24 cellular contexts compared by ENCODE assay signal in genomic region chr2:239036819-239037558, GRCh38.
"Had no signal": no experiment of that assay in that cellular context is flagged by ENCODE, and none has a peak within 500 bp of the region (broad histone marks: within the 10 kb centered on the region; RNA-seq: fewer than 3 reads in every experiment).

No MANE protein-coding gene starts in this region.

- H3K36me3 ChIP-seq: SJSA1 had no signal

- H3K27ac ChIP-seq: SJSA1 had no signal

- H3K36me3 Mint-ChIP-seq: activated naive CD8-positive, alpha-beta T cell treated with anti-CD3 and anti-CD28 coated beads for 36 hours; WTC11 had no signal

- H3K4me3 ChIP-seq: SJSA1 had no signal

- H3K4me3 Mint-ChIP-seq: activated CD8-positive, alpha-beta T cell treated with anti-CD3 and anti-CD28 coated beads, Interleukin-2, amount 10 ng/mL, durations not matched to agents 7 days and 5 days; activated naive CD8-positive, alpha-beta T cell treated with anti-CD3 and anti-CD28 coated beads for 36 hours; T-helper 1 cell treated with Interleukin-12 subunit alpha and Interleukin-12 subunit beta and Interleukin-4 antibody, amounts not matched to agents 30 μg/mL and 1 μg/mL, for 36 hours; WTC11 had no signal

- H3K4me1 ChIP-seq: SJSA1 had no signal

- H3K4me1 Mint-ChIP-seq: activated naive CD8-positive, alpha-beta T cell treated with anti-CD3 and anti-CD28 coated beads for 36 hours; IgD-negative memory B cell; WTC11 had no signal

- H3K9me3 Mint-ChIP-seq: activated naive CD8-positive, alpha-beta T cell treated with anti-CD3 and anti-CD28 coated beads for 36 hours; IgD-negative memory B cell; T-helper 1 cell treated with Interleukin-12 subunit alpha and Interleukin-12 subunit beta and Interleukin-4 antibody, amounts not matched to agents 30 μg/mL and 1 μg/mL, for 36 hours; WTC11 had no signal

- DNase-seq: activated CD4-positive, alpha-beta T cell treated with anti-CD3 and anti-CD28 coated beads for 48 hours; activated CD4-positive, alpha-beta T cell treated with anti-CD3 and anti-CD28 coated beads, Interleukin-2, amount 50 U/mL, for 4 hours; activated CD4-positive, CD25-positive, alpha-beta regulatory T cell treated with anti-CD3 and anti-CD28 coated beads, Interleukin-2, amount 50 U/mL, for 72 hours; activated CD8-positive, alpha-beta memory T cell treated with anti-CD3 and anti-CD28 coated beads, Interleukin-2, amount 50 U/mL, for 48 hours; activated CD8-positive, alpha-beta T cell treated with anti-CD3 and anti-CD28 coated beads, Interleukin-2, amount 10 ng/mL, durations not matched to agents 7 days and 5 days; activated naive CD8-positive, alpha-beta T cell treated with anti-CD3 and anti-CD28 coated beads for 36 hours; activated T-cell treated with anti-CD3 and anti-CD28 coated beads, Interleukin-2, amount 50 U/mL, for 1 hour; anterior cingulate cortex; KG1; NCI-H1092; NCI-H1417; NCI-H2029; NCI-H2107; NCI-H510A treated with DMSO at 0.1 percent for 48 hours; NCI-H69; NK-92 treated with Interleukin-12 subunit alpha and Interleukin-12 subunit beta, amount 100 ng/mL, for 24 hours; OCI-M1; RPMI8226; SHP77; T-helper 9 cell had no signal

- H3K9me3 ChIP-seq: SJSA1 had no signal

- H3K27ac Mint-ChIP-seq: activated CD8-positive, alpha-beta T cell treated with anti-CD3 and anti-CD28 coated beads, Interleukin-2, amount 10 ng/mL, durations not matched to agents 7 days and 5 days; activated naive CD8-positive, alpha-beta T cell treated with anti-CD3 and anti-CD28 coated beads for 36 hours; IgD-negative memory B cell; T-helper 1 cell treated with Interleukin-12 subunit alpha and Interleukin-12 subunit beta and Interleukin-4 antibody, amounts not matched to agents 30 μg/mL and 1 μg/mL, for 36 hours; WTC11 had no signal
